In the genomic region with DNA sequence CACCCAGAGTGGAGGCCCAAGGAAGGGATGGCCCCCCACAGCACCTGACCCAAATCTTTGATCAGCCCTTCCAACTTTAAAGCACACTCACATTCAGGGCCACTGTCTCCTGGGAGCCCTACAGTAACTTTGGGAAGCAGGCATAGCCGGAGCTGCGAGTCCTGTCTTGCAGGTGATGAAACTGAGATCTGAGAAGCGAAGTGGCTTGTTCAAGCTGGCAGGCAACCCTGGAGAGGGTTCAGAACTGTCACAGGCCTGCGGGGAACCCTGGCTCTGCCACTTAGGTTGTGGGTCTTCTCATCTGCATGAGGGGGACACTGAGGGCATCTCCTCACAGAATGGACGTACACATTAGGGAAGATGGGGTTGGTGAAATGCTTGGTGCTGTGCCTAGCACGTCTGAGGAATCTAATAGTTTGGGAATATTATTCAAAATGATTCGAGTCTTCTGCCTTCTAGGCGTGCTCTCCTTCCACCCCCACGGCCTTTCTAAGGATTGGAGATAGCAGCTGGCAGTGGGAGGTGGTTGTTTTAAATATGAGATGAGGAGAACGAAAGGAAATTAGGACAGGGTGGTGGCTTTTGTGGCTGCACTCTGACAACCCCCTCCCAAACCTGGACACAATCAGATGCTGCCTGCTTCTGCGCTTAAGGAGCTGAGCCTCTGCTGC, we compare ENCODE assay signal across 15 cellular contexts.
"Had no signal": no experiment of that assay in that cellular context is flagged by ENCODE, and none has a peak within 500 bp of the region (broad histone marks: within the 10 kb centered on the region; RNA-seq: fewer than 3 reads in every experiment).

No MANE protein-coding gene starts in this region.

- H3K9me3 ChIP-seq: ascending aorta, colonic mucosa had no signal

- H3K36me3 ChIP-seq: cardiac muscle cell, colonic mucosa had no signal

- ATAC-seq: activated naive CD8-positive, alpha-beta T cell treated with anti-CD3 and anti-CD28 coated beads, Interleukin-2, amount 50 U/mL, for 24 hours; left ventricle myocardium superior; right cardiac atrium; stimulated activated naive CD8-positive, alpha-beta T cell treated with anti-CD3 and anti-CD28 coated beads, Interleukin-15, Interleukin-2, amounts not matched to agents 100 U/mL and 50 U/mL, for 24 hours had no signal

- H3K4me3 ChIP-seq: ascending aorta, cardiac muscle cell, colonic mucosa had no signal

- H3K27ac ChIP-seq: ascending aorta, cardiac muscle cell, colonic mucosa had no signal

- DNase-seq: activated naive CD4-positive, alpha-beta T cell treated with anti-CD3 and anti-CD28 coated beads for 36 hours; activated naive CD8-positive, alpha-beta T cell treated with anti-CD3 and anti-CD28 coated beads, Interleukin-2, amount 50 U/mL, for 24 hours; colonic mucosa; foreskin fibroblast; glutamatergic neuron; left ventricle myocardium superior; mesendoderm; natural killer cell; small intestine; stimulated activated CD4-positive, alpha-beta T cell treated with anti-CD3 and anti-CD28 coated beads, Interleukin-4, amount 100 ng/mL, for 24 hours; stimulated activated naive CD8-positive, alpha-beta T cell treated with anti-CD3 and anti-CD28 coated beads, Interleukin-15, Interleukin-2, amounts not matched to agents 100 U/mL and 50 U/mL, for 24 hours; SW 1271 had no signal
